ENCODE assay signal across 22 cellular contexts in genomic region chr4:101417046-101417445, GRCh38.
DNase-seq lines count a peak whose midpoint lies in the region; ATAC-seq, FAIRE-seq and TF ChIP-seq lines count a peak whose summit lies in the region.
"Had no signal": no experiment of that assay in that cellular context is flagged by ENCODE, and none has a peak within 500 bp of the region (broad histone marks: within the 10 kb centered on the region; RNA-seq: fewer than 3 reads in every experiment).

No MANE protein-coding gene starts in this region.

- no peak overlapping the region for H3K4me2 ChIP-seq in mesenchymal stem cell (ENCODE audit: low read length, poor library complexity, severe bottlenecking)
- H3K4me2 ChIP-seq: GM23338 had no signal

- H3K4ac ChIP-seq in mesenchymal stem cell (ENCODE audit: low read depth in 1 of 2, low read length in 2 of 2), result peak overlapping the region; percentile 0 to 47

- H3K4me1 ChIP-seq in mesenchymal stem cell (ENCODE audit: control insufficient read depth, insufficient read depth, low read depth, low read length), result no peaks in the 10 kb centered on the region

- H3K27ac ChIP-seq in mesenchymal stem cell (ENCODE audit: low read length, poor library complexity, severe bottlenecking), result no peak overlapping the region
- H3K27ac ChIP-seq: 22Rv1, C4-2B, Peyer's patch had no signal

- H3K27ac Mint-ChIP-seq in activated CD4-positive, alpha-beta T cell treated with anti-CD3 and anti-CD28 coated beads, Interleukin-2, amount 10 ng/mL, durations not matched to agents 24 days and 14 days, result no peak overlapping the region
- no peak overlapping the region for H3K27ac Mint-ChIP-seq in activated naive CD4-positive, alpha-beta T cell treated with anti-CD3 and anti-CD28 coated beads, Interleukin-2, amount 50 U/mL, for 24 hours
- H3K27ac Mint-ChIP-seq in activated naive CD4-positive, alpha-beta T cell treated with anti-CD3 and anti-CD28 coated beads, Interleukin-2, amount 50 U/mL, for 72 hours, result no peak overlapping the region
- H3K27ac Mint-ChIP-seq: GM23338 had no signal

- no peaks in the 10 kb centered on the region for H3K36me3 ChIP-seq in mesenchymal stem cell (ENCODE audit: control insufficient read depth in 1 of 2, insufficient read depth in 2 of 2, low read depth in 1 of 2, low read length in 2 of 2)
- H3K36me3 ChIP-seq: Peyer's patch had no signal

- intact Hi-C loops in activated CD4-positive, alpha-beta T cell treated with anti-CD3 and anti-CD28 coated beads, Interleukin-2, amount 10 ng/mL, durations not matched to agents 24 days and 14 days (cut with micrococcal nuclease), result loop anchor here (5.0 to 10.0 kb wide), 7 partner anchors 178 to 1335 kb away; no protein-coding TSS in a partner anchor

- no peaks in the 10 kb centered on the region for H3K79me1 ChIP-seq in mesenchymal stem cell (replicated peaks; ENCODE audit: low read length, poor library complexity, severe bottlenecking)

- no peak overlapping the region for H3K9ac ChIP-seq in mesenchymal stem cell (ENCODE audit: low read length)

- H4K91ac ChIP-seq in mesenchymal stem cell (ENCODE audit: low read length), result peak overlapping the region; percentile 91

- 91% methylated on average over 6 of the region's 6 CpGs for WGBS in mesenchymal stem cell

- H2BK12ac ChIP-seq in mesenchymal stem cell (ENCODE audit: low read length in 2 of 2), result peak overlapping the region; percentile 91 to 95

- no peak for DNase-seq in activated CD4-positive, alpha-beta T cell treated with anti-CD3 and anti-CD28 coated beads, Interleukin-2, amount 10 ng/mL, durations not matched to agents 24 days and 14 days
- DNase-seq in activated CD4-positive, alpha-beta T cell treated with anti-CD3 and anti-CD28 coated beads, Interleukin-2, amount 50 U/mL, for 48 hours, result no peak
- no peak for DNase-seq in activated naive CD4-positive, alpha-beta T cell treated with anti-CD3 and anti-CD28 coated beads, Interleukin-2, amount 50 U/mL, for 72 hours (ENCODE audit: low spot score in 2 of 2)
- DNase-seq in NCI-H69 (lab: John Stamatoyannopoulos, UW) (peak; percentile 4), mesenchymal stem cell (no peak), GM12892 (ENCODE audit: insufficient read length) (no peak)
- DNase-seq: ACHN, HCEC 1CT, NCI-H1105, NCI-H146, NCI-H2029, NCI-H345, NCI-H524, NCI-H82, Peyer's patch had no signal

- H3K23ac ChIP-seq in mesenchymal stem cell (ENCODE audit: low read length in 2 of 2), result no peak overlapping the region

- no peak overlapping the region for H2BK5ac ChIP-seq in mesenchymal stem cell (ENCODE audit: low read depth, low read length, poor library complexity, severe bottlenecking)

- H3K27me3 Mint-ChIP-seq in activated CD4-positive, alpha-beta T cell treated with anti-CD3 and anti-CD28 coated beads, Interleukin-2, amount 10 ng/mL, durations not matched to agents 24 days and 14 days, result peaks cover 28% of the 10 kb centered on the region
- peaks cover 33% of the 10 kb centered on the region for H3K27me3 Mint-ChIP-seq in activated naive CD4-positive, alpha-beta T cell treated with anti-CD3 and anti-CD28 coated beads, Interleukin-2, amount 50 U/mL, for 24 hours

- peaks cover 48% of the 10 kb centered on the region for H3K4me1 Mint-ChIP-seq in activated CD4-positive, alpha-beta T cell treated with anti-CD3 and anti-CD28 coated beads, Interleukin-2, amount 10 ng/mL, durations not matched to agents 24 days and 14 days
- peaks cover 50% of the 10 kb centered on the region for H3K4me1 Mint-ChIP-seq in activated naive CD4-positive, alpha-beta T cell treated with anti-CD3 and anti-CD28 coated beads, Interleukin-2, amount 50 U/mL, for 24 hours

- H3K9me3 Mint-ChIP-seq in activated CD4-positive, alpha-beta T cell treated with anti-CD3 and anti-CD28 coated beads, Interleukin-2, amount 10 ng/mL, durations not matched to agents 24 days and 14 days, result peaks cover 4% of the 10 kb centered on the region
- no peaks in the 10 kb centered on the region for H3K9me3 Mint-ChIP-seq in activated naive CD4-positive, alpha-beta T cell treated with anti-CD3 and anti-CD28 coated beads, Interleukin-2, amount 50 U/mL, for 24 hours
- no peaks in the 10 kb centered on the region for H3K9me3 Mint-ChIP-seq in activated naive CD4-positive, alpha-beta T cell treated with anti-CD3 and anti-CD28 coated beads, Interleukin-2, amount 50 U/mL, for 72 hours
- H3K9me3 Mint-ChIP-seq: GM23338 had no signal

- no peak overlapping the region for H2AK5ac ChIP-seq in mesenchymal stem cell (ENCODE audit: low read length, severe bottlenecking)

- no peaks in the 10 kb centered on the region for H3K27me3 ChIP-seq in mesenchymal stem cell (ENCODE audit: control insufficient read depth in 1 of 2, insufficient read depth in 1 of 2, low read length in 2 of 2)
- H3K27me3 ChIP-seq: Peyer's patch had no signal

- peaks cover 3% of the 10 kb centered on the region for H3K36me3 Mint-ChIP-seq in activated CD4-positive, alpha-beta T cell treated with anti-CD3 and anti-CD28 coated beads, Interleukin-2, amount 10 ng/mL, durations not matched to agents 24 days and 14 days (ENCODE audit: low read depth)
- H3K36me3 Mint-ChIP-seq in activated naive CD4-positive, alpha-beta T cell treated with anti-CD3 and anti-CD28 coated beads, Interleukin-2, amount 50 U/mL, for 24 hours, result peaks cover 1% of the 10 kb centered on the region
- no peaks in the 10 kb centered on the region for H3K36me3 Mint-ChIP-seq in activated naive CD4-positive, alpha-beta T cell treated with anti-CD3 and anti-CD28 coated beads, Interleukin-2, amount 50 U/mL, for 72 hours

- H3K4me3 Mint-ChIP-seq in activated CD4-positive, alpha-beta T cell treated with anti-CD3 and anti-CD28 coated beads, Interleukin-2, amount 10 ng/mL, durations not matched to agents 24 days and 14 days, result peak overlapping the region; percentile 34
- H3K4me3 Mint-ChIP-seq in activated naive CD4-positive, alpha-beta T cell treated with anti-CD3 and anti-CD28 coated beads, Interleukin-2, amount 50 U/mL, for 24 hours, result peak overlapping the region; percentile 36
- H3K4me3 Mint-ChIP-seq: GM23338 had no signal

- H3K9me3 ChIP-seq in mesenchymal stem cell (ENCODE audit: control insufficient read depth, low read length), result no peaks in the 10 kb centered on the region
- H3K9me3 ChIP-seq: Peyer's patch had no signal

- H3K18ac ChIP-seq in mesenchymal stem cell (ENCODE audit: low read depth in 1 of 2, low read length in 2 of 2), result peak overlapping the region; percentile 75 to 82

- no peak for TF ChIP-seq POLR2A in GM12892 (IDR thresholded peaks at IDR 0.05; ENCODE audit: low read depth, low read length)

- peak overlapping the region; percentile 18 for H2BK15ac ChIP-seq in mesenchymal stem cell (ENCODE audit: low read depth, poor library complexity, severe bottlenecking)

- no peak for FAIRE-seq in GM12892 (lab: Jason Lieb, UNC)
- FAIRE-seq: HTR-8/SVneo had no signal

- H4K8ac ChIP-seq in mesenchymal stem cell (ENCODE audit: low read length), result no peak overlapping the region

- no peak overlapping the region for H2AFZ ChIP-seq in mesenchymal stem cell (ENCODE audit: low read depth, low read length)
- H2AFZ ChIP-seq: GM23338 had no signal

- H2BK120ac ChIP-seq in mesenchymal stem cell (ENCODE audit: low read depth, low read length), result peak overlapping the region; percentile 68

- no peak overlapping the region for H3K4me3 ChIP-seq in mesenchymal stem cell (ENCODE audit: insufficient read depth in 1 of 2, low read depth in 1 of 2, low read length in 2 of 2)
- H3K4me3 ChIP-seq: GM23338, Peyer's patch had no signal

- peak overlapping the region in 1 of 2 experiments; percentile 18 for H3K14ac ChIP-seq in mesenchymal stem cell (ENCODE audit: low read length in 2 of 2)

- no peak for ATAC-seq in activated naive CD4-positive, alpha-beta T cell treated with anti-CD3 and anti-CD28 coated beads, Interleukin-2, amount 50 U/mL, for 72 hours
- no peak for ATAC-seq in GM21619 (IDR thresholded peaks at IDR 0.05; ENCODE audit: unreplicated experiment)
- ATAC-seq: GM23338, SK-N-SH treated with all-trans-retinoic acid at 6 μM for 48 hours had no signal
